21 cellular contexts compared by ENCODE assay signal in genomic region chr6:3527797-3528067, GRCh38.
"Had no signal": no experiment of that assay in that cellular context is flagged by ENCODE, and none has a peak within 500 bp of the region (broad histone marks: within the 10 kb centered on the region; RNA-seq: fewer than 3 reads in every experiment).

No MANE protein-coding gene starts in this region.

- H3K9me3 Mint-ChIP-seq: naive thymus-derived CD4-positive, alpha-beta T cell; stimulated activated memory B cell treated with anti-CD40 and anti-IgM and Interleukin-4, amounts not matched to agents 10 μg/mL and 1 μg/mL and 100 μg/mL, for 72 hours; stimulated activated naive CD8-positive, alpha-beta T cell treated with anti-CD3 and anti-CD28 coated beads, Interleukin-15, Interleukin-2, amounts not matched to agents 100 ng/mL and 50 ng/mL, for 24 hours had no signal

- H3K4me1 Mint-ChIP-seq: naive thymus-derived CD4-positive, alpha-beta T cell; stimulated activated memory B cell treated with anti-CD40 and anti-IgM and Interleukin-4, amounts not matched to agents 10 μg/mL and 1 μg/mL and 100 μg/mL, for 72 hours had no signal

- H3K27ac Mint-ChIP-seq: naive thymus-derived CD4-positive, alpha-beta T cell; stimulated activated memory B cell treated with anti-CD40 and anti-IgM and Interleukin-4, amounts not matched to agents 10 μg/mL and 1 μg/mL and 100 μg/mL, for 72 hours; stimulated activated naive CD8-positive, alpha-beta T cell treated with anti-CD3 and anti-CD28 coated beads, Interleukin-15, Interleukin-2, amounts not matched to agents 100 ng/mL and 50 ng/mL, for 24 hours had no signal

- H3K9me3 ChIP-seq: esophagus squamous epithelium, gastroesophageal sphincter, left ventricle myocardium inferior, lower lobe of right lung, neutrophil, psoas muscle, spleen, thoracic aorta, transverse colon had no signal

- H3K27ac ChIP-seq: gastroesophageal sphincter, left ventricle myocardium inferior, lower lobe of right lung, neutrophil, psoas muscle, spleen, thoracic aorta had no signal

- H3K4me1 ChIP-seq: gastroesophageal sphincter, left ventricle myocardium inferior, lower lobe of right lung, psoas muscle, spleen had no signal

- H3K36me3 Mint-ChIP-seq: naive thymus-derived CD4-positive, alpha-beta T cell; stimulated activated memory B cell treated with anti-CD40 and anti-IgM and Interleukin-4, amounts not matched to agents 10 μg/mL and 1 μg/mL and 100 μg/mL, for 72 hours had no signal

- ATAC-seq: gastroesophageal sphincter; naive thymus-derived CD4-positive, alpha-beta T cell; psoas muscle; sciatic nerve; stimulated activated memory B cell treated with anti-CD40 and anti-IgM and Interleukin-4, amounts not matched to agents 10 μg/mL and 1 μg/mL and 100 μg/mL, for 72 hours had no signal

- H3K36me3 ChIP-seq: esophagus squamous epithelium, gastroesophageal sphincter, left ventricle myocardium inferior, lower lobe of right lung, neutrophil, spleen, thoracic aorta, transverse colon had no signal

- H3K4me3 ChIP-seq: esophagus squamous epithelium, gastroesophageal sphincter, left ventricle myocardium inferior, lower lobe of right lung, psoas muscle, spleen, thoracic aorta, transverse colon had no signal

- H3K4me3 Mint-ChIP-seq: naive thymus-derived CD4-positive, alpha-beta T cell; stimulated activated memory B cell treated with anti-CD40 and anti-IgM and Interleukin-4, amounts not matched to agents 10 μg/mL and 1 μg/mL and 100 μg/mL, for 72 hours; stimulated activated naive CD8-positive, alpha-beta T cell treated with anti-CD3 and anti-CD28 coated beads, Interleukin-15, Interleukin-2, amounts not matched to agents 100 ng/mL and 50 ng/mL, for 24 hours had no signal

- H3K27me3 ChIP-seq: esophagus squamous epithelium, gastroesophageal sphincter, neutrophil, transverse colon had no signal

- DNase-seq: effector memory CD4-positive, alpha-beta T cell; esophagus squamous epithelium; foreskin fibroblast; glutamatergic neuron; left ventricle myocardium inferior; lower lobe of right lung; mesenchymal stem cell; naive thymus-derived CD4-positive, alpha-beta T cell; psoas muscle; retina; spleen; stimulated activated CD4-positive, alpha-beta T cell treated with anti-CD3 and anti-CD28 coated beads, Interleukin-15, amount 100 ng/mL, for 24 hours; stimulated activated CD4-positive, alpha-beta T cell treated with anti-CD3 and anti-CD28 coated beads, Interleukin-1b, Interleukin-23, amount 100 ng/mL, for 48 hours; stimulated activated CD4-positive, alpha-beta T cell treated with anti-CD3 and anti-CD28 coated beads, Interleukin-4, amount 100 ng/mL, for 24 hours had no signal

- H3K27me3 Mint-ChIP-seq: stimulated activated naive CD8-positive, alpha-beta T cell treated with anti-CD3 and anti-CD28 coated beads, Interleukin-15, Interleukin-2, amounts not matched to agents 100 ng/mL and 50 ng/mL, for 24 hours had no signal
